1 cellular context compared by ENCODE assay signal in the genomic region with DNA sequence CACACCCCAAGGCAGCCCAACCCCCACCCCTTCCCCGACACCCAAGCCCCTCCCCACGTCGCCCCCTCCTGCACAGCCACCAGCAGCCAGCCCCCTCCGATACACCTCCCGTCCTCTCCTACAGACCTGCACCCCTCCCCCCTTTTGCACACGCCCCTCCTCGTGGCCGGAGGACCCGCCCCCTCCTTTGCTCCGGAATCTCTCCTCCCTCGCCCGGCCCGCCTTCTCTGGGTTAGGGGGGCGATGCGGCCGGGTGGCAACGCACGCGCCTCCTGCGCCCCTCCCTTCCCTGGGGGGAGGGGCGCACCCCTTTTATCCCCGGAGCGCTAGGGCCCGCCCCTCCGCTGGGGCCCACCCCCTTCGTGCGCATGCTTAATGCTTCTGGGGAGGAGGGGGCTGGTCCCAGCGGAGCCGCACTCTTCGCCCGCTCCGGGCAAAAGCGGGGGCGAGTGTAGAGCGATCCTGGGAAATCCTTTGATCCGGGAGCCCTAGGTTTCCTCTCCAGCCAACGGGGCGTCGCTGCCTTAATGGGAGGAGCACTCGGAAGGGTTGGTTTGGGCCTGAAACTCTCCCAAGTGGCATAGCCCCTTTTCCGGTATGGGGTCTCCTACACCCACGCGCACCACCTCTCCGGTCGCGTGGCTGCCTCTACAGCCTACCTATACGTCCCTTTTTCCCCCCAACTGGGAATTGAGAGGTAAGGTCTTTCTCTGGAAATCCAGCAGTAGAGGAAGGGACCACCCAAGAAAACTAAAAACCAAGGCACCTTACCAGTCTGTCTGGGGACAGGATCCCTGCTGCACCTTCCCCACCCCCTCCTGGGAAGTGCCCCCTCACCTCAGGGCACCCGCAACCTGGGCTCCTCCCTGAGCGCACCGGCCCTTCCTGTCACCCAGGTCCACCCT.
A peak's percentile ranks its signal among the peaks of the same experiment; 100 is the strongest.
TF ChIP-seq lines count a peak whose summit lies in the region.

No MANE protein-coding gene starts in this region.

TF ChIP-seq in K562, 482 proteins besides CTCF, POLR2A, EP300 and RAD21 (continued from another document and continues in another):
- TF ChIP-seq, protein P1, sequence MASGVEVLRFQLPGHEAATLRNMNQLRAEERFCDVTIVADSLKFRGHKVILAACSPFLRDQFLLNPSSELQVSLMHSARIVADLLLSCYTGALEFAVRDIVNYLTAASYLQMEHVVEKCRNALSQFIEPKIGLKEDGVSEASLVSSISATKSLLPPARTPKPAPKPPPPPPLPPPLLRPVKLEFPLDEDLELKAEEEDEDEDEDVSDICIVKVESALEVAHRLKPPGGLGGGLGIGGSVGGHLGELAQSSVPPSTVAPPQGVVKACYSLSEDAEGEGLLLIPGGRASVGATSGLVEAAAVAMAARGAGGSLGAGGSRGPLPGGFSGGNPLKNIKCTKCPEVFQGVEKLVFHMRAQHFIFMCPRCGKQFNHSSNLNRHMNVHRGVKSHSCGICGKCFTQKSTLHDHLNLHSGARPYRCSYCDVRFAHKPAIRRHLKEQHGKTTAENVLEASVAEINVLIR (CRISPR knock-in tag; IDR thresholded peaks at IDR 0.05) = no peak
- TF ChIP-seq, protein P2, sequence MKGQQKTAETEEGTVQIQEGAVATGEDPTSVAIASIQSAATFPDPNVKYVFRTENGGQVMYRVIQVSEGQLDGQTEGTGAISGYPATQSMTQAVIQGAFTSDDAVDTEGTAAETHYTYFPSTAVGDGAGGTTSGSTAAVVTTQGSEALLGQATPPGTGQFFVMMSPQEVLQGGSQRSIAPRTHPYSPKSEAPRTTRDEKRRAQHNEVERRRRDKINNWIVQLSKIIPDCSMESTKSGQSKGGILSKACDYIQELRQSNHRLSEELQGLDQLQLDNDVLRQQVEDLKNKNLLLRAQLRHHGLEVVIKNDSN (CRISPR knock-in tag; IDR thresholded peaks at IDR 0.05) = no peak
- TF ChIP-seq KDM2B (CRISPR knock-in tag; IDR thresholded peaks at IDR 0.05) (0 out of 2 replicates have a peak, but pooled peaks have one; percentile 65), GABPB2 (CRISPR knock-in tag; conservative IDR thresholded peaks at IDR 0.05) (no peak), JUN (IDR thresholded peaks at IDR 0.05; ENCODE audit: borderline replicate concordance, low read depth, low read length) (no peak), JUN (CRISPR knock-in tag; IDR thresholded peaks at IDR 0.05; ENCODE audit: borderline replicate concordance) (peak; percentile 35; the same call in 1 of the 2 replicates), MED1 (CRISPR knock-in tag; IDR thresholded peaks at IDR 0.05; ENCODE audit: borderline replicate concordance) (no peak), FOXM1 (IDR thresholded peaks at IDR 0.05; ENCODE audit: low read depth) (no peak), FOXM1 (CRISPR knock-in tag; IDR thresholded peaks at IDR 0.05; ENCODE audit: low read depth) (peak; percentile 42; the same call in 1 of the 2 replicates), SMAD3 (CRISPR knock-in tag; conservative IDR thresholded peaks at IDR 0.05) (no peak), HMGN3 (IDR thresholded peaks at IDR 0.05; ENCODE audit: borderline replicate concordance, extremely low read depth, insufficient read length, low read depth, low read length) (peak; percentile 68), HMG20A (CRISPR knock-in tag; conservative IDR thresholded peaks at IDR 0.05) (no peak), CBX1 (IDR thresholded peaks at IDR 0.05; ENCODE audit: low read depth) (no peak), SIN3A (IDR thresholded peaks at IDR 0.05; ENCODE audit: borderline replicate concordance in 2 of 2, control insufficient read depth in 1 of 2, low read depth in 2 of 2, low read length in 2 of 2) (peak; percentile 27 to 52; a peak in 1 of 4 replicates), SP2 (IDR thresholded peaks at IDR 0.05; ENCODE audit: extremely low read depth, low read depth, low read length, poor library complexity, severe bottlenecking) (no peak), ZNF830 (CRISPR knock-in tag; IDR thresholded peaks at IDR 0.05) (no peak), TAF9B (IDR thresholded peaks at IDR 0.05; ENCODE audit: partially characterized antibody) (peak; percentile 15), ZNF140 (CRISPR knock-in tag; IDR thresholded peaks at IDR 0.05) (no peak), PHB2 (IDR thresholded peaks at IDR 0.05; ENCODE audit: low read depth) (no peak), KHSRP (IDR thresholded peaks at IDR 0.05) (no peak), ZBTB7A (IDR thresholded peaks at IDR 0.05; ENCODE audit: borderline replicate concordance, control insufficient read depth, low read depth, low read length) (peak; percentile 78), IFI16 (CRISPR knock-in tag; IDR thresholded peaks at IDR 0.05) (no peak), ZNF212 (CRISPR knock-in tag; IDR thresholded peaks at IDR 0.05) (no peak), MAZ (CRISPR knock-in tag; conservative IDR thresholded peaks at IDR 0.05 in 1 of 2, IDR thresholded peaks at IDR 0.05 in 1 of 2) (peak; percentile 96 to 97), ZBED1 (IDR thresholded peaks at IDR 0.05) (no peak), HNRNPH1 (optimal IDR thresholded peaks at IDR 0.05; ENCODE audit: low read depth, low read length) (no peak), NFIX (CRISPR knock-in tag; IDR thresholded peaks at IDR 0.05; ENCODE audit: low read depth) (no peak), NR2C2 (CRISPR knock-in tag; IDR thresholded peaks at IDR 0.05) (no peak), NR2C2 (tag; IDR thresholded peaks at IDR 0.05) (peak; percentile 37; the same call in 1 of the 2 replicates), MCM5 (IDR thresholded peaks at IDR 0.05; ENCODE audit: low read depth) (no peak), ZNF197 (CRISPR knock-in tag; IDR thresholded peaks at IDR 0.05; ENCODE audit: low read depth) (no peak), TBL1XR1 (IDR thresholded peaks at IDR 0.05; ENCODE audit: low read length in 2 of 2) (0 out of 4 replicates have a peak, but pooled peaks of 1 of the 2 experiments have one; percentile 11), ETS2 (tag; IDR thresholded peaks at IDR 0.05; ENCODE audit: borderline replicate concordance, poor library complexity, severe bottlenecking) (no peak), ZKSCAN8 (CRISPR knock-in tag; IDR thresholded peaks at IDR 0.05) (no peak), SMAD1 (IDR thresholded peaks at IDR 0.05; ENCODE audit: low read depth, low read length, partially characterized antibody) (no peak), ZNF551 (CRISPR knock-in tag; IDR thresholded peaks at IDR 0.05) (no peak), RFX7 (CRISPR knock-in tag; IDR thresholded peaks at IDR 0.05) (no peak), BCL6 (CRISPR knock-in tag; IDR thresholded peaks at IDR 0.05) (no peak), ZBTB17 (CRISPR knock-in tag; IDR thresholded peaks at IDR 0.05) (0 out of 2 replicates have a peak, but pooled peaks have one; percentile 23), GTF2A2 (tag; IDR thresholded peaks at IDR 0.05) (no peak), CXXC5 (CRISPR knock-in tag; IDR thresholded peaks at IDR 0.05) (peak; percentile 76), PRPF4 (IDR thresholded peaks at IDR 0.05; ENCODE audit: insufficient read depth, low read depth, low read length, poor library complexity, severe bottlenecking) (no peak), HCFC1 (IDR thresholded peaks at IDR 0.05; ENCODE audit: low read depth, low read length) (no peak), HNRNPLL (IDR thresholded peaks at IDR 0.05; ENCODE audit: low read depth, low read length, poor library complexity, severe bottlenecking) (peak; percentile 64), PHTF2 (CRISPR knock-in tag; IDR thresholded peaks at IDR 0.05) (no peak), TAF7 (tag; IDR thresholded peaks at IDR 0.05) (no peak), SMARCE1 (IDR thresholded peaks at IDR 0.05) (no peak)
- TF ChIP-seq, protein P3, sequence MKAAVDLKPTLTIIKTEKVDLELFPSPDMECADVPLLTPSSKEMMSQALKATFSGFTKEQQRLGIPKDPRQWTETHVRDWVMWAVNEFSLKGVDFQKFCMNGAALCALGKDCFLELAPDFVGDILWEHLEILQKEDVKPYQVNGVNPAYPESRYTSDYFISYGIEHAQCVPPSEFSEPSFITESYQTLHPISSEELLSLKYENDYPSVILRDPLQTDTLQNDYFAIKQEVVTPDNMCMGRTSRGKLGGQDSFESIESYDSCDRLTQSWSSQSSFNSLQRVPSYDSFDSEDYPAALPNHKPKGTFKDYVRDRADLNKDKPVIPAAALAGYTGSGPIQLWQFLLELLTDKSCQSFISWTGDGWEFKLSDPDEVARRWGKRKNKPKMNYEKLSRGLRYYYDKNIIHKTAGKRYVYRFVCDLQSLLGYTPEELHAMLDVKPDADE (conservative IDR thresholded peaks at IDR 0.05; ENCODE audit: control insufficient read depth, low read depth, low read length) = no peak
- TF ChIP-seq, protein P4, sequence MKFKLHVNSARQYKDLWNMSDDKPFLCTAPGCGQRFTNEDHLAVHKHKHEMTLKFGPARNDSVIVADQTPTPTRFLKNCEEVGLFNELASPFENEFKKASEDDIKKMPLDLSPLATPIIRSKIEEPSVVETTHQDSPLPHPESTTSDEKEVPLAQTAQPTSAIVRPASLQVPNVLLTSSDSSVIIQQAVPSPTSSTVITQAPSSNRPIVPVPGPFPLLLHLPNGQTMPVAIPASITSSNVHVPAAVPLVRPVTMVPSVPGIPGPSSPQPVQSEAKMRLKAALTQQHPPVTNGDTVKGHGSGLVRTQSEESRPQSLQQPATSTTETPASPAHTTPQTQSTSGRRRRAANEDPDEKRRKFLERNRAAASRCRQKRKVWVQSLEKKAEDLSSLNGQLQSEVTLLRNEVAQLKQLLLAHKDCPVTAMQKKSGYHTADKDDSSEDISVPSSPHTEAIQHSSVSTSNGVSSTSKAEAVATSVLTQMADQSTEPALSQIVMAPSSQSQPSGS (CRISPR knock-in tag; IDR thresholded peaks at IDR 0.05) = no peak
- TF ChIP-seq, protein P5, sequence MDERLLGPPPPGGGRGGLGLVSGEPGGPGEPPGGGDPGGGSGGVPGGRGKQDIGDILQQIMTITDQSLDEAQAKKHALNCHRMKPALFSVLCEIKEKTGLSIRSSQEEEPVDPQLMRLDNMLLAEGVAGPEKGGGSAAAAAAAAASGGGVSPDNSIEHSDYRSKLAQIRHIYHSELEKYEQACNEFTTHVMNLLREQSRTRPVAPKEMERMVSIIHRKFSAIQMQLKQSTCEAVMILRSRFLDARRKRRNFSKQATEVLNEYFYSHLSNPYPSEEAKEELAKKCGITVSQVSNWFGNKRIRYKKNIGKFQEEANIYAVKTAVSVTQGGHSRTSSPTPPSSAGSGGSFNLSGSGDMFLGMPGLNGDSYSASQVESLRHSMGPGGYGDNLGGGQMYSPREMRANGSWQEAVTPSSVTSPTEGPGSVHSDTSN (CRISPR knock-in tag; IDR thresholded peaks at IDR 0.05; ENCODE audit: low read depth) = no peak
- TF ChIP-seq, protein P5 (tag; conservative IDR thresholded peaks at IDR 0.05; ENCODE audit: low read depth) = no peak
- TF ChIP-seq, protein P6, sequence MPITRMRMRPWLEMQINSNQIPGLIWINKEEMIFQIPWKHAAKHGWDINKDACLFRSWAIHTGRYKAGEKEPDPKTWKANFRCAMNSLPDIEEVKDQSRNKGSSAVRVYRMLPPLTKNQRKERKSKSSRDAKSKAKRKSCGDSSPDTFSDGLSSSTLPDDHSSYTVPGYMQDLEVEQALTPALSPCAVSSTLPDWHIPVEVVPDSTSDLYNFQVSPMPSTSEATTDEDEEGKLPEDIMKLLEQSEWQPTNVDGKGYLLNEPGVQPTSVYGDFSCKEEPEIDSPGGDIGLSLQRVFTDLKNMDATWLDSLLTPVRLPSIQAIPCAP (CRISPR knock-in tag; IDR thresholded peaks at IDR 0.05; ENCODE audit: borderline replicate concordance) = no peak
- TF ChIP-seq, protein P7, sequence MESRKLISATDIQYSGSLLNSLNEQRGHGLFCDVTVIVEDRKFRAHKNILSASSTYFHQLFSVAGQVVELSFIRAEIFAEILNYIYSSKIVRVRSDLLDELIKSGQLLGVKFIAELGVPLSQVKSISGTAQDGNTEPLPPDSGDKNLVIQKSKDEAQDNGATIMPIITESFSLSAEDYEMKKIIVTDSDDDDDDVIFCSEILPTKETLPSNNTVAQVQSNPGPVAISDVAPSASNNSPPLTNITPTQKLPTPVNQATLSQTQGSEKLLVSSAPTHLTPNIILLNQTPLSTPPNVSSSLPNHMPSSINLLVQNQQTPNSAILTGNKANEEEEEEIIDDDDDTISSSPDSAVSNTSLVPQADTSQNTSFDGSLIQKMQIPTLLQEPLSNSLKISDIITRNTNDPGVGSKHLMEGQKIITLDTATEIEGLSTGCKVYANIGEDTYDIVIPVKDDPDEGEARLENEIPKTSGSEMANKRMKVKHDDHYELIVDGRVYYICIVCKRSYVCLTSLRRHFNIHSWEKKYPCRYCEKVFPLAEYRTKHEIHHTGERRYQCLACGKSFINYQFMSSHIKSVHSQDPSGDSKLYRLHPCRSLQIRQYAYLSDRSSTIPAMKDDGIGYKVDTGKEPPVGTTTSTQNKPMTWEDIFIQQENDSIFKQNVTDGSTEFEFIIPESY (CRISPR knock-in tag; IDR thresholded peaks at IDR 0.05) = peak; percentile 59
- TF ChIP-seq, protein P8, sequence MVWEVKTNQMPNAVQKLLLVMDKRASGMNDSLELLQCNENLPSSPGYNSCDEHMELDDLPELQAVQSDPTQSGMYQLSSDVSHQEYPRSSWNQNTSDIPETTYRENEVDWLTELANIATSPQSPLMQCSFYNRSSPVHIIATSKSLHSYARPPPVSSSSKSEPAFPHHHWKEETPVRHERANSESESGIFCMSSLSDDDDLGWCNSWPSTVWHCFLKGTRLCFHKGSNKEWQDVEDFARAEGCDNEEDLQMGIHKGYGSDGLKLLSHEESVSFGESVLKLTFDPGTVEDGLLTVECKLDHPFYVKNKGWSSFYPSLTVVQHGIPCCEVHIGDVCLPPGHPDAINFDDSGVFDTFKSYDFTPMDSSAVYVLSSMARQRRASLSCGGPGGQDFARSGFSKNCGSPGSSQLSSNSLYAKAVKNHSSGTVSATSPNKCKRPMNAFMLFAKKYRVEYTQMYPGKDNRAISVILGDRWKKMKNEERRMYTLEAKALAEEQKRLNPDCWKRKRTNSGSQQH (CRISPR knock-in tag; IDR thresholded peaks at IDR 0.05) = no peak
- TF ChIP-seq, protein P9, sequence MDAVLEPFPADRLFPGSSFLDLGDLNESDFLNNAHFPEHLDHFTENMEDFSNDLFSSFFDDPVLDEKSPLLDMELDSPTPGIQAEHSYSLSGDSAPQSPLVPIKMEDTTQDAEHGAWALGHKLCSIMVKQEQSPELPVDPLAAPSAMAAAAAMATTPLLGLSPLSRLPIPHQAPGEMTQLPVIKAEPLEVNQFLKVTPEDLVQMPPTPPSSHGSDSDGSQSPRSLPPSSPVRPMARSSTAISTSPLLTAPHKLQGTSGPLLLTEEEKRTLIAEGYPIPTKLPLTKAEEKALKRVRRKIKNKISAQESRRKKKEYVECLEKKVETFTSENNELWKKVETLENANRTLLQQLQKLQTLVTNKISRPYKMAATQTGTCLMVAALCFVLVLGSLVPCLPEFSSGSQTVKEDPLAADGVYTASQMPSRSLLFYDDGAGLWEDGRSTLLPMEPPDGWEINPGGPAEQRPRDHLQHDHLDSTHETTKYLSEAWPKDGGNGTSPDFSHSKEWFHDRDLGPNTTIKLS (IDR thresholded peaks at IDR 0.05; ENCODE audit: borderline replicate concordance, low read depth) = 0 out of 2 replicates have a peak, but pooled peaks have one; percentile 28
